ENCODE assay signal across 8 cellular contexts in genomic region chr15:63156708-63157065, GRCh38. TPM values are rescaled to one million over a fixed set of nuclear protein-coding genes. Genes with fewer than 3 reads are reported as not detected.
DNase-seq lines count a peak whose midpoint lies in the region; ATAC-seq, FAIRE-seq and TF ChIP-seq lines count a peak whose summit lies in the region.

No MANE protein-coding gene starts in this region.

- peaks cover 0 to 35% (median 6%) of the 10 kb centered on the region in 4 experiments; a peak in 5 of 8 replicates for H3K36me3 ChIP-seq in H1 (ENCODE audit: control insufficient read depth in 2 of 4, insufficient read depth in 4 of 4, low read length in 3 of 4)
- H3K36me3 ChIP-seq in testis (ENCODE audit: low read depth, missing control alignments), result no peaks in the 10 kb centered on the region

- H3K4me2 ChIP-seq in H1 (ENCODE audit: insufficient read depth in 1 of 2, low read depth in 2 of 2, low read length in 2 of 2), result peak overlapping the region; percentile 76 to 92

- H3K56ac ChIP-seq in H1 (replicated peaks; ENCODE audit: insufficient read length, low read depth, low read length), result peak overlapping the region; percentile 89

- peak overlapping the region; percentile 2 for H2BK120ac ChIP-seq in H1 (replicated peaks; ENCODE audit: low read depth, low read length)

- no peaks in the 10 kb centered on the region for H3K27me3 ChIP-seq in H1 (replicated peaks in 1 of 4; ENCODE audit: control insufficient read depth in 3 of 4, extremely low read depth in 1 of 4, insufficient read depth in 3 of 4, low read length in 3 of 4)
- no peaks in the 10 kb centered on the region for H3K27me3 ChIP-seq in testis

- TF ChIP-seq RAD21 in H1 (IDR thresholded peaks at IDR 0.05 in 1 of 2, conservative IDR thresholded peaks at IDR 0.05 in 1 of 2; ENCODE audit: low read depth in 2 of 2, low read length in 2 of 2), result no peak

- no peak overlapping the region for H3K14ac ChIP-seq in H1 (ENCODE audit: insufficient read length)

- peak overlapping the region; percentile 97 for H3K4me3 Mint-ChIP-seq in T-helper 2 cell treated with Interferon-gamma antibody and Interleukin-4, amounts not matched to agents 5 μg/mL and 100 μg/mL, for 36 hours

- ATAC-seq in HG02973 (IDR thresholded peaks at IDR 0.05; ENCODE audit: unreplicated experiment), result peak; percentile 11

- H2BK5ac ChIP-seq in H1 (ENCODE audit: low read depth, low read length), result peak overlapping the region; percentile 94; the same call in 1 of the 2 replicates

- WGBS in H1 (ENCODE audit: extremely low coverage in 1 of 2, insufficient coverage in 1 of 2, insufficient read length in 1 of 2, insufficient replicate concordance in 2 of 2, low coverage in 1 of 2, low lambda C conversion rate in 2 of 2, missing lambda C conversion rate in 1 of 2), 2 experiments, result 4% methylated on average over 17 of the region's 17 CpGs; no CpG with 5 or more reads in 1 of the 2 experiments
- 0% methylated on average over 17 of the region's 17 CpGs for WGBS in testis, 2 donors

- H3K9ac ChIP-seq in H1 (replicated peaks in 1 of 4; ENCODE audit: extremely low read depth in 1 of 4, low read depth in 3 of 4, low read length in 3 of 4), result peak overlapping the region in 3 of 4 experiments; percentile 86 to 87 (median 87); a peak in 6 of 7 replicates

- H3K36me3 Mint-ChIP-seq in T-helper 2 cell treated with Interferon-gamma antibody and Interleukin-4, amounts not matched to agents 5 μg/mL and 100 μg/mL, for 36 hours (ENCODE audit: low read depth), result peaks cover 30% of the 10 kb centered on the region

- peak overlapping the region; percentile 45; the same call in 1 of the 2 replicates for H2AFZ ChIP-seq in H1 (ENCODE audit: low read length)

- peaks cover 13% of the 10 kb centered on the region for H3K4me1 Mint-ChIP-seq in T-helper 2 cell treated with Interferon-gamma antibody and Interleukin-4, amounts not matched to agents 5 μg/mL and 100 μg/mL, for 36 hours (ENCODE audit: low read depth)

- H3K4me3 ChIP-seq in H1 (ENCODE audit: extremely low read depth in 1 of 4, insufficient read depth in 2 of 4, low read depth in 3 of 4, low read length in 4 of 4) (peak overlapping the region; percentile 90 to 97 (median 93)), testis (peak overlapping the region; percentile 94 to 95)

- no peak overlapping the region for H3K23ac ChIP-seq in H1 (ENCODE audit: insufficient read length)

- H3K27ac Mint-ChIP-seq in T-helper 2 cell treated with Interferon-gamma antibody and Interleukin-4, amounts not matched to agents 5 μg/mL and 100 μg/mL, for 36 hours, result peak overlapping the region; percentile 95

- no peaks in the 10 kb centered on the region for H3K79me1 ChIP-seq in H1 (ENCODE audit: low read depth, low read length)

- H2BK12ac ChIP-seq in H1 (ENCODE audit: low read depth, low read length), result peak overlapping the region; percentile 12; the same call in 1 of the 2 replicates

- H2BK15ac ChIP-seq in H1 (ENCODE audit: low read length), result no peak overlapping the region

- no peak overlapping the region for H4K8ac ChIP-seq in H1 (ENCODE audit: extremely low read depth, insufficient read depth, low read length)

- peak overlapping the region; percentile 88; the same call in 1 of the 2 replicates for H3K18ac ChIP-seq in H1 (ENCODE audit: extremely low read depth, low read length)

- intact Hi-C loops in testis (cut with DNase I; ENCODE audit: low total_unique reads), result no loop called here

- H3K27me3 Mint-ChIP-seq in T-helper 2 cell treated with Interferon-gamma antibody and Interleukin-4, amounts not matched to agents 5 μg/mL and 100 μg/mL, for 36 hours (ENCODE audit: low read depth), result no peaks in the 10 kb centered on the region

- H4K5ac ChIP-seq in H1 (ENCODE audit: insufficient read length, low read depth, low read length), result peak overlapping the region; percentile 8

- H3K9me3 ChIP-seq in H1 (ENCODE audit: insufficient read depth in 2 of 2, low read depth in 1 of 2, low read length in 1 of 2) (no peaks in the 10 kb centered on the region), testis (no peaks in the 10 kb centered on the region)

- H2AK5ac ChIP-seq in H1 (ENCODE audit: low read depth, low read length), result no peak overlapping the region

- no peak overlapping the region for H3K4ac ChIP-seq in H1 (replicated peaks; ENCODE audit: insufficient read length, low read depth, low read length)

- H4K91ac ChIP-seq in H1 (replicated peaks; ENCODE audit: insufficient read length, low read length), result no peak overlapping the region

- TF ChIP-seq EP300 in H1 (IDR thresholded peaks at IDR 0.05; ENCODE audit: borderline replicate concordance in 1 of 2, low read depth in 2 of 2, low read length in 2 of 2), result no peak

- peaks cover 0 to 3% (median 0%) of the 10 kb centered on the region in 4 experiments; a peak in 1 of 7 replicates for H3K4me1 ChIP-seq in H1 (replicated peaks in 1 of 4; ENCODE audit: control insufficient read depth in 3 of 4, insufficient read depth in 4 of 4, low read length in 3 of 4)
- peaks cover 5% of the 10 kb centered on the region for H3K4me1 ChIP-seq in testis

- no peaks in the 10 kb centered on the region for H3K9me3 Mint-ChIP-seq in T-helper 2 cell treated with Interferon-gamma antibody and Interleukin-4, amounts not matched to agents 5 μg/mL and 100 μg/mL, for 36 hours

- H3K27ac ChIP-seq in H1 (ENCODE audit: low read depth, low read length) (peak overlapping the region; percentile 83; the same call in 1 of the 2 replicates), testis (peak overlapping the region; percentile 96 to 99)

- TF ChIP-seq POLR2A in H1 (IDR thresholded peaks at IDR 0.05; ENCODE audit: control extremely low read depth in 1 of 2, low read depth in 2 of 2, low read length in 2 of 2) (no peak), testis (IDR thresholded peaks at IDR 0.05) (no peak)

- no peak for TF ChIP-seq CTCF in H1 (IDR thresholded peaks at IDR 0.05; ENCODE audit: control extremely low read depth in 1 of 3, insufficient read depth in 1 of 3, low read depth in 1 of 3, low read length in 3 of 3)
- no peak for TF ChIP-seq CTCF in testis (IDR thresholded peaks at IDR 0.05)

- H2BK20ac ChIP-seq in H1 (ENCODE audit: low read length), result no peak overlapping the region

- DNase-seq in DMS114 treated with DMSO at 0.1 percent for 48 hours (lab: John Stamatoyannopoulos, UW; ENCODE audit: unreplicated experiment) (peak; percentile 53), H1 (ENCODE audit: low read depth in 1 of 2, low spot score in 2 of 2) (no peak), lung microvascular endothelial cell (ENCODE audit: low read depth in 2 of 2) (peak; percentile 48 to 62), testis (peak; percentile 70), KG1 (lab: John Stamatoyannopoulos, UW) (no peak), NCI-H2029 (lab: John Stamatoyannopoulos, UW) (no peak)
- DNase-seq in T-helper 2 cell treated with Interferon-gamma antibody and Interleukin-4, amounts not matched to agents 5 μg/mL and 100 μg/mL, for 36 hours (ENCODE audit: low spot score), result peak; percentile 9

- H4K20me1 ChIP-seq in H1 (replicated peaks in 1 of 2; ENCODE audit: control insufficient read depth in 1 of 2, insufficient read depth in 2 of 2, low read length in 2 of 2), result no peaks in the 10 kb centered on the region

- no peak for FAIRE-seq in H1 (lab: Jason Lieb, UNC)

- POLR2A ChIA-PET in H1 (lab: Charles Lee; ENCODE audit: partially characterized antibody), result interaction anchor here (1.2 to 2.0 kb wide), 7 partner anchors 8 to 120 kb away, joined by 3 to 8 read pairs (median 5); partner anchors contain the start of gene APH1B

- peaks cover 0 to 18% of the 10 kb centered on the region in 2 experiments; a peak in 2 of 4 replicates for H3K79me2 ChIP-seq in H1 (ENCODE audit: control insufficient read depth in 1 of 2, insufficient read depth in 2 of 2, low read length in 2 of 2)

- CTCF ChIA-PET in H1 (lab: Charles Lee; ENCODE audit: partially characterized antibody), result no interaction called here

- H3K23me2 ChIP-seq in H1 (ENCODE audit: low read depth, low read length), result peaks cover 2% of the 10 kb centered on the region; the same call in 1 of the 2 replicates

RNA-seq across cellular contexts. Expression of gene RPS27L, which starts 0.6 kb away (rescaled TPM):
- total RNA-seq in H1 (2021; fragmentation: NEBNext Ultra II Directional; extraction: Animal tissue kit (Norgen Biotek cat#: 25700)), result 143 and 160 TPM in 2 replicates
- polyA plus RNA-seq in H1 (2011; rRNA removed), result 64.2 and 115 TPM in 2 replicates
- 99.9 TPM for polyA plus RNA-seq in H1 (2011; cell fraction: cytosol; rRNA removed)
- polyA plus RNA-seq in H1 (2011; cell fraction: nucleus; rRNA removed), result 18.3 TPM
- 126 to 149 TPM (median 131 TPM) in 4 replicates for polyA plus RNA-seq in H1 (2012, experiment 1 of 2)
- 69.1 TPM for polyA plus RNA-seq in H1 (2012, experiment 2 of 2)
- polyA plus RNA-seq in H1 (2013, experiment 1 of 2), result 106 TPM
- 118 TPM for polyA plus RNA-seq in H1 (2013, experiment 2 of 2)
- 18.3 and 23.2 TPM in 2 replicates for polyA minus RNA-seq in H1 (2011; rRNA and poly(A)+ RNA removed)
- 26.7 TPM for polyA minus RNA-seq in H1 (2011; cell fraction: cytosol; rRNA and poly(A)+ RNA removed)
- 32.5 TPM for polyA minus RNA-seq in H1 (2011; cell fraction: nucleus; rRNA and poly(A)+ RNA removed)
- 300 and 306 TPM in 2 replicates for total RNA-seq in lung microvascular endothelial cell
- 10 to 100 TPM; 34.3 to 46.6 TPM for total RNA-seq in testis
- polyA plus RNA-seq in testis (ENCODE audit: insufficient read depth, low read depth, low replicate concordance), result 69.7 TPM

RNA-seq across cellular contexts. Expression of gene RAB8B, which starts 32.7 kb away (rescaled TPM):
- total RNA-seq in H1 (2021; fragmentation: NEBNext Ultra II Directional; extraction: Animal tissue kit (Norgen Biotek cat#: 25700)), result 47.0 and 47.8 TPM in 2 replicates
- polyA plus RNA-seq in H1 (2011; rRNA removed) (6.1 and 9.5 TPM in 2 replicates), testis (ENCODE audit: insufficient read depth, low read depth, low replicate concordance) (38.7 TPM)
- 17.9 TPM for polyA plus RNA-seq in H1 (2011; cell fraction: cytosol; rRNA removed)
- polyA plus RNA-seq in H1 (2011; cell fraction: nucleus; rRNA removed), result 5.9 TPM
- 19.4 to 42.9 TPM (median 25.0 TPM) in 4 replicates for polyA plus RNA-seq in H1 (2012, experiment 1 of 2)
- polyA plus RNA-seq in H1 (2012, experiment 2 of 2), result 1.6 TPM
- 41.2 TPM for polyA plus RNA-seq in H1 (2013, experiment 1 of 2)
- polyA plus RNA-seq in H1 (2013, experiment 2 of 2), result 43.0 TPM
- polyA minus RNA-seq in H1 (2011; rRNA and poly(A)+ RNA removed), result 18.6 and 26.4 TPM in 2 replicates
- 83.0 TPM for polyA minus RNA-seq in H1 (2011; cell fraction: cytosol; rRNA and poly(A)+ RNA removed)
- 11.2 TPM for polyA minus RNA-seq in H1 (2011; cell fraction: nucleus; rRNA and poly(A)+ RNA removed)
- total RNA-seq in lung microvascular endothelial cell (47.7 and 54.6 TPM in 2 replicates), testis (10 to 100 TPM; 19.3 to 20.8 TPM)

RNA-seq across cellular contexts. Expression of gene LACTB, which starts 35.0 kb away (rescaled TPM):
- total RNA-seq in H1 (2021; fragmentation: NEBNext Ultra II Directional; extraction: Animal tissue kit (Norgen Biotek cat#: 25700)), result 14.9 and 15.6 TPM in 2 replicates
- polyA plus RNA-seq in H1 (2011; rRNA removed) (3.6 and 5.8 TPM in 2 replicates), testis (ENCODE audit: insufficient read depth, low read depth, low replicate concordance) (24.7 TPM)
- polyA plus RNA-seq in H1 (2011; cell fraction: cytosol; rRNA removed), result 8.3 TPM
- 2.9 TPM for polyA plus RNA-seq in H1 (2011; cell fraction: nucleus; rRNA removed)
- 7.7 to 16.7 TPM (median 10.5 TPM) in 4 replicates for polyA plus RNA-seq in H1 (2012, experiment 1 of 2)
- polyA plus RNA-seq in H1 (2012, experiment 2 of 2), result 3.2 TPM
- 14.8 TPM for polyA plus RNA-seq in H1 (2013, experiment 1 of 2)
- 18.7 TPM for polyA plus RNA-seq in H1 (2013, experiment 2 of 2)
- polyA minus RNA-seq in H1 (2011; rRNA and poly(A)+ RNA removed), result 2.6 and 3.1 TPM in 2 replicates
- polyA minus RNA-seq in H1 (2011; cell fraction: cytosol; rRNA and poly(A)+ RNA removed), result 3.2 TPM
- 5.9 TPM for polyA minus RNA-seq in H1 (2011; cell fraction: nucleus; rRNA and poly(A)+ RNA removed)
- total RNA-seq in lung microvascular endothelial cell (19.8 and 37.7 TPM in 2 replicates), testis (10 to 100 TPM in 1 of 2 donors, 1 to 10 TPM in 1; 8.9 to 17.1 TPM)

Comparison
In these comparisons a context has a peak if more than half of its experiments do, and no peak if none do; other contexts are left out.
1. DNase-seq: peak in DMS114 treated with DMSO at 0.1 percent for 48 hours (single experiment), T-helper 2 cell treated with Interferon-gamma antibody and Interleukin-4, amounts not matched to agents 5 μg/mL and 100 μg/mL, for 36 hours (single experiment), lung microvascular endothelial cell (2 of 2) and testis (single experiment); none in H1 (0 of 2), KG1 (single experiment) and NCI-H2029 (single experiment).